ENCODE assay signal across 1 cellular context in the genomic region with DNA sequence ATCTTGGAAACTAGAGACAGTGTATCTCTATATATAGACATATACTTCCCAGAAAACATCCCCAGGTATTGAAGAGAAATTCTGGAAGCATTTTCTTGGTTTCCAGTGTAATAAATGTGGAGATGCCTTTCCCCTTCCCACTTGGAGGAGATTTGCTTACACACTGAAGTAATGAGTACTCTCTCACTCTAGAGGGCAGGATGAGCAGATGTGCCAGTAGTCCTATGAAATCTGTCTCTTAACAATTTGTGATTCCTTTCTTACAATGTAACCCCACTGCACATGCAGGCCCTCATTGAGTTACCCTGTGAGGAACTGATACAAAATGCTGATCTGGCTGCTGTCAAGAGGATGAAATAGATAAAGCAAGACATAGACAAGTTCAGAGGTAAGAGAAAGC.
TF ChIP-seq lines count a peak whose summit lies in the region.

No MANE protein-coding gene starts in this region.

TF ChIP-seq in HepG2, 621 proteins besides CTCF, POLR2A, EP300 and RAD21 (continued from another document):
- TF ChIP-seq, protein P1, sequence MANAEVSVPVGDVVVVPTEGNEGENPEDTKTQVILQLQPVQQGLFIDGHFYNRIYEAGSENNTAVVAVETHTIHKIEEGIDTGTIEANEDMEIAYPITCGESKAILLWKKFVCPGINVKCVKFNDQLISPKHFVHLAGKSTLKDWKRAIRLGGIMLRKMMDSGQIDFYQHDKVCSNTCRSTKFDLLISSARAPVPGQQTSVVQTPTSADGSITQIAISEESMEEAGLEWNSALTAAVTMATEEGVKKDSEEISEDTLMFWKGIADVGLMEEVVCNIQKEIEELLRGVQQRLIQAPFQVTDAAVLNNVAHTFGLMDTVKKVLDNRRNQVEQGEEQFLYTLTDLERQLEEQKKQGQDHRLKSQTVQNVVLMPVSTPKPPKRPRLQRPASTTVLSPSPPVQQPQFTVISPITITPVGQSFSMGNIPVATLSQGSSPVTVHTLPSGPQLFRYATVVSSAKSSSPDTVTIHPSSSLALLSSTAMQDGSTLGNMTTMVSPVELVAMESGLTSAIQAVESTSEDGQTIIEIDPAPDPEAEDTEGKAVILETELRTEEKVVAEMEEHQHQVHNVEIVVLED (CRISPR knock-in tag; IDR thresholded peaks at IDR 0.05; ENCODE audit: borderline replicate concordance) = no peak
- TF ChIP-seq ZBTB38 (CRISPR knock-in tag; IDR thresholded peaks at IDR 0.05) (no peak), GTF3A (CRISPR knock-in tag; conservative IDR thresholded peaks at IDR 0.05) (no peak), RELA (CRISPR knock-in tag; IDR thresholded peaks at IDR 0.05) (no peak), TOE1 (CRISPR knock-in tag; IDR thresholded peaks at IDR 0.05) (no peak), ZNF44 (CRISPR knock-in tag; IDR thresholded peaks at IDR 0.05) (no peak), ZNF3 (CRISPR knock-in tag; IDR thresholded peaks at IDR 0.05) (no peak), RXRB (CRISPR knock-in tag; IDR thresholded peaks at IDR 0.05; ENCODE audit: borderline replicate concordance) (no peak), NRL (CRISPR knock-in tag; IDR thresholded peaks at IDR 0.05; ENCODE audit: borderline replicate concordance) (no peak), HDAC2 (CRISPR knock-in tag; IDR thresholded peaks at IDR 0.05) (no peak), ZNF552 (CRISPR knock-in tag; IDR thresholded peaks at IDR 0.05; ENCODE audit: borderline replicate concordance) (no peak)
- TF ChIP-seq, protein P2, sequence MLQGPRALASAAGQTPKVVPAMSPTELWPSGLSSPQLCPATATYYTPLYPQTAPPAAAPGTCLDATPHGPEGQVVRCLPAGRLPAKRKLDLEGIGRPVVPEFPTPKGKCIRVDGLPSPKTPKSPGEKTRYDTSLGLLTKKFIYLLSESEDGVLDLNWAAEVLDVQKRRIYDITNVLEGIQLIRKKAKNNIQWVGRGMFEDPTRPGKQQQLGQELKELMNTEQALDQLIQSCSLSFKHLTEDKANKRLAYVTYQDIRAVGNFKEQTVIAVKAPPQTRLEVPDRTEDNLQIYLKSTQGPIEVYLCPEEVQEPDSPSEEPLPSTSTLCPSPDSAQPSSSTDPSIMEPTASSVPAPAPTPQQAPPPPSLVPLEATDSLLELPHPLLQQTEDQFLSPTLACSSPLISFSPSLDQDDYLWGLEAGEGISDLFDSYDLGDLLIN (CRISPR knock-in tag; IDR thresholded peaks at IDR 0.05; ENCODE audit: borderline replicate concordance) = no peak
